9 cellular contexts compared by ENCODE assay signal in genomic region chr2:12504443-12504842, GRCh38.
DNase-seq lines count a peak whose midpoint lies in the region; ATAC-seq and TF ChIP-seq lines count a peak whose summit lies in the region.
"Had no signal": no experiment of that assay in that cellular context is flagged by ENCODE, and none has a peak within 500 bp of the region (broad histone marks: within the 10 kb centered on the region; RNA-seq: fewer than 3 reads in every experiment).

No MANE protein-coding gene starts in this region.

- ATAC-seq in GM21529 (IDR thresholded peaks at IDR 0.05; ENCODE audit: unreplicated experiment), result peak; percentile 39
- ATAC-seq in gastrocnemius medialis, result no peak
- ATAC-seq: Panc1 had no signal

- TF ChIP-seq POLR2A in Peyer's patch (IDR thresholded peaks at IDR 0.05) (no peak), gastrocnemius medialis (IDR thresholded peaks at IDR 0.05) (no peak)

- H3K36me3 ChIP-seq in Peyer's patch, result no peaks in the 10 kb centered on the region
- no peaks in the 10 kb centered on the region for H3K36me3 ChIP-seq in gastrocnemius medialis

- in situ Hi-C loops in gastrocnemius medialis (cut with MboI; ENCODE audit: low sequenced_read_pairs in 4 of 4), result no loop called here

- H3K9me3 ChIP-seq in Peyer's patch (no peaks in the 10 kb centered on the region), gastrocnemius medialis (no peaks in the 10 kb centered on the region)

- intact Hi-C loops in gastrocnemius medialis (cut with DNase I; ENCODE audit: low total_unique reads), result no loop called here

- H3K4me1 ChIP-seq in Peyer's patch (no peaks in the 10 kb centered on the region), gastrocnemius medialis (peaks cover 0 to 4% of the 10 kb centered on the region in 2 donors)

- H3K27ac ChIP-seq in Peyer's patch, result no peak overlapping the region
- H3K27ac ChIP-seq in substantia nigra (ENCODE audit: low read depth, low read length, poor library complexity, severe bottlenecking), result no peak overlapping the region
- H3K27ac ChIP-seq in gastrocnemius medialis, result no peak overlapping the region

- DNase-seq in GM12865 (ENCODE audit: low read depth), result peak; percentile 65
- peak; percentile 87 for DNase-seq in M059J (ENCODE audit: low read depth)
- peak; percentile 20 for DNase-seq in glomerular visceral epithelial cell (ENCODE audit: extremely low spot score)
- no peak for DNase-seq in Peyer's patch
- DNase-seq in substantia nigra (lab: John Stamatoyannopoulos, UW), result no peak
- DNase-seq in gastrocnemius medialis, result no peak
- DNase-seq in KG1 (lab: John Stamatoyannopoulos, UW), result no peak

- no peaks in the 10 kb centered on the region for H3K27me3 ChIP-seq in Peyer's patch
- H3K27me3 ChIP-seq in gastrocnemius medialis, result no peaks in the 10 kb centered on the region

- H3K4me3 ChIP-seq in GM12865 (ENCODE audit: low read depth, low read length) (no peak overlapping the region), Peyer's patch (no peak overlapping the region), gastrocnemius medialis (no peak overlapping the region)

- TF ChIP-seq CTCF in GM12865 (IDR thresholded peaks at IDR 0.05; ENCODE audit: insufficient read depth, low read depth, low read length, missing control alignments), result no peak
- no peak for TF ChIP-seq CTCF in Peyer's patch (IDR thresholded peaks at IDR 0.05)
- no peak for TF ChIP-seq CTCF in gastrocnemius medialis (IDR thresholded peaks at IDR 0.05 in 4 of 5, conservative IDR thresholded peaks at IDR 0.05 in 1 of 5)

Comparison
In these comparisons a context has a peak if more than half of its experiments do, and no peak if none do; other contexts are left out.
1. DNase-seq: peak in GM12865 (single experiment), M059J (single experiment) and glomerular visceral epithelial cell (single experiment); none in Peyer's patch (0 of 3), substantia nigra (0 of 49), gastrocnemius medialis (0 of 2) and KG1 (single experiment).